Comparison of ENCODE assay signal across 9 cellular contexts in genomic region chr15:40954158-40954848, GRCh38. TPM values are rescaled to one million over a fixed set of nuclear protein-coding genes. Genes with fewer than 3 reads are reported as not detected.
DNase-seq lines count a peak whose midpoint lies in the region; ATAC-seq and TF ChIP-seq lines count a peak whose summit lies in the region.
"Not testable (repeated sequence)": the region's sequence is repeated elsewhere in the genome, so short reads cannot be mapped to it uniquely, and the experiment has no call there.
"Had no signal": no experiment of that assay in that cellular context is flagged by ENCODE, and none has a peak within 500 bp of the region (broad histone marks: within the 10 kb centered on the region; RNA-seq: fewer than 3 reads in every experiment).

No MANE protein-coding gene starts in this region.

- in situ Hi-C loops in HAP-1 (cut with MboI; ENCODE audit: low sequenced_read_pairs) = not testable (repeated sequence)

- DNase-seq in BJ (ENCODE audit: low read depth); HAP-1 (ENCODE audit: low spot score in 2 of 2); RWPE1 (ENCODE audit: low spot score); activated T-helper 2 cell treated with anti-CD3 and anti-CD28 coated beads, Interferon-gamma antibody, Interleukin-2, Interleukin-4, amounts not matched to agents 10 μg/mL and 5 μg/mL and 100 μg/mL, durations not matched to agents 14 hours and 24 hours and 36 hours (ENCODE audit: low spot score); coronary artery (ENCODE audit: low spot score); hepatocyte (ENCODE audit: low spot score); natural killer cell treated with Interleukin-12 subunit alpha and Interleukin-12 subunit beta and Interleukin-15 and Interleukin-18, amount 100 ng/mL, for 72 hours (ENCODE audit: low spot score): not testable (repeated sequence)

- H3K4me1 Mint-ChIP-seq in activated T-helper 2 cell treated with anti-CD3 and anti-CD28 coated beads, Interferon-gamma antibody, Interleukin-2, Interleukin-4, amounts not matched to agents 10 μg/mL and 5 μg/mL and 100 μg/mL, durations not matched to agents 14 hours and 24 hours and 36 hours (ENCODE audit: low read depth) = peaks cover 29% of the 10 kb centered on the region
- H3K4me1 Mint-ChIP-seq in natural killer cell treated with Interleukin-12 subunit alpha and Interleukin-12 subunit beta and Interleukin-15 and Interleukin-18, amount 100 ng/mL, for 72 hours (ENCODE audit: low read depth in 2 of 2) = peaks cover 12 to 31% of the 10 kb centered on the region in 2 donors
- peaks cover 23% of the 10 kb centered on the region for H3K4me1 Mint-ChIP-seq in stimulated activated memory B cell treated with anti-CD40 and anti-IgM and Interleukin-4, amounts not matched to agents 10 μg/mL and 1 μg/mL and 100 μg/mL, for 72 hours

- not testable (repeated sequence) for H2AFZ ChIP-seq in hepatocyte

- intact Hi-C loops in activated T-helper 2 cell treated with anti-CD3 and anti-CD28 coated beads, Interferon-gamma antibody, Interleukin-2, Interleukin-4, amounts not matched to agents 10 μg/mL and 5 μg/mL and 100 μg/mL, durations not matched to agents 14 hours and 24 hours and 36 hours (cut with micrococcal nuclease) = not testable (repeated sequence)

- ATAC-seq in natural killer cell treated with Interleukin-12 subunit alpha and Interleukin-12 subunit beta and Interleukin-15 and Interleukin-18, amount 100 ng/mL, for 72 hours; stimulated activated memory B cell treated with anti-CD40 and anti-IgM and Interleukin-4, amounts not matched to agents 10 μg/mL and 1 μg/mL and 100 μg/mL, for 72 hours: not testable (repeated sequence)

- 69% methylated on average over 8 of the region's 8 CpGs for WGBS in hepatocyte (ENCODE audit: low lambda C conversion rate, missing lambda C conversion rate)

- not testable (repeated sequence) for H3K27me3 ChIP-seq in BJ (ENCODE audit: control insufficient read depth, insufficient read depth, low read length); HAP-1 (ENCODE audit: low read depth); hepatocyte

- not testable (repeated sequence) for TF ChIP-seq CTCF in BJ (IDR thresholded peaks at IDR 0.05; ENCODE audit: insufficient read depth, low read depth, low read length); RWPE1 (conservative IDR thresholded peaks at IDR 0.05; ENCODE audit: low read depth); coronary artery (IDR thresholded peaks at IDR 0.05); hepatocyte (IDR thresholded peaks at IDR 0.05; ENCODE audit: poor library complexity)

- peak overlapping the region; percentile 92 for H3K4me3 ChIP-seq in BJ (ENCODE audit: low read depth, low read length)
- H3K4me3 ChIP-seq in HAP-1 = peak overlapping the region; percentile 53
- peak overlapping the region; percentile 80 for H3K4me3 ChIP-seq in coronary artery
- peak overlapping the region; percentile 74 for H3K4me3 ChIP-seq in hepatocyte

- peak overlapping the region; percentile 59 for H3K27ac Mint-ChIP-seq in activated T-helper 2 cell treated with anti-CD3 and anti-CD28 coated beads, Interferon-gamma antibody, Interleukin-2, Interleukin-4, amounts not matched to agents 10 μg/mL and 5 μg/mL and 100 μg/mL, durations not matched to agents 14 hours and 24 hours and 36 hours
- peak overlapping the region; percentile 13 to 83 for H3K27ac Mint-ChIP-seq in natural killer cell treated with Interleukin-12 subunit alpha and Interleukin-12 subunit beta and Interleukin-15 and Interleukin-18, amount 100 ng/mL, for 72 hours
- not testable (repeated sequence) for H3K27ac Mint-ChIP-seq in stimulated activated memory B cell treated with anti-CD40 and anti-IgM and Interleukin-4, amounts not matched to agents 10 μg/mL and 1 μg/mL and 100 μg/mL, for 72 hours

- H3K9me3 Mint-ChIP-seq in activated T-helper 2 cell treated with anti-CD3 and anti-CD28 coated beads, Interferon-gamma antibody, Interleukin-2, Interleukin-4, amounts not matched to agents 10 μg/mL and 5 μg/mL and 100 μg/mL, durations not matched to agents 14 hours and 24 hours and 36 hours; natural killer cell treated with Interleukin-12 subunit alpha and Interleukin-12 subunit beta and Interleukin-15 and Interleukin-18, amount 100 ng/mL, for 72 hours; stimulated activated memory B cell treated with anti-CD40 and anti-IgM and Interleukin-4, amounts not matched to agents 10 μg/mL and 1 μg/mL and 100 μg/mL, for 72 hours: not testable (repeated sequence)

- peak overlapping the region; percentile 84 for H3K4me3 Mint-ChIP-seq in activated T-helper 2 cell treated with anti-CD3 and anti-CD28 coated beads, Interferon-gamma antibody, Interleukin-2, Interleukin-4, amounts not matched to agents 10 μg/mL and 5 μg/mL and 100 μg/mL, durations not matched to agents 14 hours and 24 hours and 36 hours (ENCODE audit: low read depth)
- peak overlapping the region; percentile 89 for H3K4me3 Mint-ChIP-seq in natural killer cell treated with Interleukin-12 subunit alpha and Interleukin-12 subunit beta and Interleukin-15 and Interleukin-18, amount 100 ng/mL, for 72 hours
- H3K4me3 Mint-ChIP-seq in stimulated activated memory B cell treated with anti-CD40 and anti-IgM and Interleukin-4, amounts not matched to agents 10 μg/mL and 1 μg/mL and 100 μg/mL, for 72 hours = peak overlapping the region; percentile 91

- CTCF ChIA-PET in BJ (lab: Yijun Ruan, JAX) (interaction anchor here (1.1 to 7.8 kb wide), 4 partner anchors 13 to 68 kb away, joined by 4 to 77 read pairs (median 6); no protein-coding TSS in a partner anchor), RWPE1 (lab: Yijun Ruan, JAX) (interaction anchor here (0.5 to 5.8 kb wide), 5 partner anchors 13 to 60 kb away, joined by 3 to 30 read pairs (median 4); partner anchors contain the start of gene VPS18)

- H3K27me3 Mint-ChIP-seq in activated T-helper 2 cell treated with anti-CD3 and anti-CD28 coated beads, Interferon-gamma antibody, Interleukin-2, Interleukin-4, amounts not matched to agents 10 μg/mL and 5 μg/mL and 100 μg/mL, durations not matched to agents 14 hours and 24 hours and 36 hours (ENCODE audit: low read depth); natural killer cell treated with Interleukin-12 subunit alpha and Interleukin-12 subunit beta and Interleukin-15 and Interleukin-18, amount 100 ng/mL, for 72 hours; stimulated activated memory B cell treated with anti-CD40 and anti-IgM and Interleukin-4, amounts not matched to agents 10 μg/mL and 1 μg/mL and 100 μg/mL, for 72 hours: not testable (repeated sequence)

- H3K9me3 ChIP-seq in HAP-1; hepatocyte (ENCODE audit: low read depth): not testable (repeated sequence)

- H4K20me1 ChIP-seq in hepatocyte (ENCODE audit: insufficient read depth, poor library complexity, severe bottlenecking) = peaks cover 24% of the 10 kb centered on the region

- peak overlapping the region; percentile 84 for H3K27ac ChIP-seq in RWPE1
- not testable (repeated sequence) for H3K27ac ChIP-seq in coronary artery, hepatocyte

- POLR2A ChIA-PET in BJ (lab: Charles Lee) = interaction anchor here (0.6 to 1.4 kb wide), 3 partner anchors 45 to 309 kb away, joined by 3 read pairs; no protein-coding TSS in a partner anchor
- POLR2A ChIA-PET in RWPE1 (lab: Yijun Ruan, JAX; ENCODE audit: low non-redundant PET) = interaction anchor here (0.6 to 1.1 kb wide), 2 partner anchors 13 to 15 kb away, joined by 5 to 8 read pairs; no protein-coding TSS in a partner anchor

- H3K79me2 ChIP-seq in hepatocyte = peaks cover 17% of the 10 kb centered on the region

- H3K9me2 ChIP-seq in hepatocyte (replicated peaks; ENCODE audit: insufficient read depth) = not testable (repeated sequence)

- H3K36me3 Mint-ChIP-seq in activated T-helper 2 cell treated with anti-CD3 and anti-CD28 coated beads, Interferon-gamma antibody, Interleukin-2, Interleukin-4, amounts not matched to agents 10 μg/mL and 5 μg/mL and 100 μg/mL, durations not matched to agents 14 hours and 24 hours and 36 hours (ENCODE audit: low read depth); natural killer cell treated with Interleukin-12 subunit alpha and Interleukin-12 subunit beta and Interleukin-15 and Interleukin-18, amount 100 ng/mL, for 72 hours; stimulated activated memory B cell treated with anti-CD40 and anti-IgM and Interleukin-4, amounts not matched to agents 10 μg/mL and 1 μg/mL and 100 μg/mL, for 72 hours: not testable (repeated sequence)

- H3K4me1 ChIP-seq in HAP-1 = peaks cover 22% of the 10 kb centered on the region
- H3K4me1 ChIP-seq in hepatocyte (ENCODE audit: insufficient read depth) = not testable (repeated sequence)

- H3K4me2 ChIP-seq in hepatocyte = peak overlapping the region; percentile 84

- H3K36me3 ChIP-seq in BJ (ENCODE audit: control insufficient read depth, insufficient read depth, low read length) (peaks cover 19% of the 10 kb centered on the region), HAP-1 (replicated peaks) (peaks cover 26% of the 10 kb centered on the region)
- not testable (repeated sequence) for H3K36me3 ChIP-seq in hepatocyte (replicated peaks; ENCODE audit: insufficient read depth, low read depth)

RNA-seq across cellular contexts. Expression of gene CHAC1, which starts 1.0 kb away (rescaled TPM):
- 107 and 155 TPM in 2 replicates for polyA plus RNA-seq in BJ (2011; rRNA removed)
- polyA minus RNA-seq in BJ (2011; rRNA and poly(A)+ RNA removed) = 73.7 and 158 TPM in 2 replicates
- 3.6 and 4.5 TPM in 2 replicates for total RNA-seq in activated T-helper 2 cell treated with anti-CD3 and anti-CD28 coated beads, Interferon-gamma antibody, Interleukin-2, Interleukin-4, amounts not matched to agents 10 μg/mL and 5 μg/mL and 100 μg/mL, durations not matched to agents 14 hours and 24 hours and 36 hours
- total RNA-seq in hepatocyte = 22.1 and 26.8 TPM in 2 replicates
- 15.6 and 16.2 TPM in 2 replicates for polyA plus RNA-seq in hepatocyte
- 10 to 100 TPM in 1 of 2 donors, 1 to 10 TPM in 1; 7.7 to 13.1 TPM for total RNA-seq in natural killer cell treated with Interleukin-12 subunit alpha and Interleukin-12 subunit beta and Interleukin-15 and Interleukin-18, amount 100 ng/mL, for 72 hours

RNA-seq across cellular contexts. Expression of gene DLL4, which starts 25.2 kb away (rescaled TPM):
- polyA plus RNA-seq in BJ (2011; rRNA removed) (0.32 and 0.47 TPM in 2 replicates), hepatocyte (1.1 TPM in 1 of 2 replicates, not detected in the other)
- polyA minus RNA-seq in BJ (2011; rRNA and poly(A)+ RNA removed) = 0.46 and 0.76 TPM in 2 replicates
- 0.14 and 0.37 TPM in 2 replicates for total RNA-seq in activated T-helper 2 cell treated with anti-CD3 and anti-CD28 coated beads, Interferon-gamma antibody, Interleukin-2, Interleukin-4, amounts not matched to agents 10 μg/mL and 5 μg/mL and 100 μg/mL, durations not matched to agents 14 hours and 24 hours and 36 hours
- total RNA-seq in hepatocyte = 2.3 and 2.8 TPM in 2 replicates
- under 1 TPM in 1 of 2 donors, not detected in 1; 0.17 TPM for total RNA-seq in natural killer cell treated with Interleukin-12 subunit alpha and Interleukin-12 subunit beta and Interleukin-15 and Interleukin-18, amount 100 ng/mL, for 72 hours
- polyA plus RNA-seq: cardiac muscle cell had no signal
